ENCODE assay signal across 22 cellular contexts in the genomic region with DNA sequence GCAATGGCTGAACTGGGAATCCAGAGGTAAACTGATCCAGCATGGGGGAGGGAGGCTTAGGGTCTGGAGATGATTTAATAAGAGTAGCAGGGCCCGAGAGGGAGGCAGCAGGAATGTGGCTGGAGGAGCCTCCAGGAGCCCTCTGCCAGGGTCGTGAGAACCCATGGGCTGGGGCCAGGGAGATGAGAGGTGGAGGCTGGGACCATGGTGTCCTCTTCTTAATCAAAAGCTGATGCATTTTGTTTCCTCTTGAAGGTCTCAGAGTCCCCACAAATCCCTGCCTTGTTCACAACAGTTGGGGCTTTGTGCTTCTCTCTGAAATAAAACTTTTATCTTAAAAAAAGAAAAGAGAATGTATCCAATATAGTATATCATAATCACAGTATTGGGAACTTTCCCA.
A peak's percentile ranks its signal among the peaks of the same experiment; 100 is the strongest.
DNase-seq lines count a peak whose midpoint lies in the region; ATAC-seq and TF ChIP-seq lines count a peak whose summit lies in the region.
"Had no signal": no experiment of that assay in that cellular context is flagged by ENCODE, and none has a peak within 500 bp of the region (broad histone marks: within the 10 kb centered on the region; RNA-seq: fewer than 3 reads in every experiment).

No MANE protein-coding gene starts in this region.

- peak overlapping the region; percentile 69 for H2AFZ ChIP-seq in ACC112 (ENCODE audit: low read length, unreplicated experiment)

- 55 to 62% (median 59%) methylated on average over 2 of the region's 2 CpGs for WGBS in adrenal gland, 4 donors
- WGBS in right lobe of liver (ENCODE audit: insufficient coverage, low coverage, low lambda C conversion rate, missing lambda C conversion rate), result 76% methylated on average over 2 of the region's 2 CpGs
- WGBS in prostate gland, result 37% methylated on average over 2 of the region's 2 CpGs

- peak overlapping the region; percentile 40; the same call in 1 of the 2 replicates for H3K27ac ChIP-seq in ACC112 (ENCODE audit: low read depth, low read length)
- H3K27ac ChIP-seq in adrenal gland, result peak overlapping the region; percentile 83 to 97 (median 95)
- peak overlapping the region in 2 of 3 donors; percentile 3 to 79 for H3K27ac ChIP-seq in right lobe of liver
- H3K27ac ChIP-seq in prostate gland, result peak overlapping the region; percentile 78 to 84
- H3K27ac ChIP-seq: A549, colonic mucosa, SJSA1 had no signal

- H3K79me2 ChIP-seq in ACC112 (ENCODE audit: control insufficient read depth, insufficient read depth, low read length, unreplicated experiment), result no peaks in the 10 kb centered on the region

- H3K9me3 ChIP-seq in adrenal gland (replicated peaks in 1 of 3), result no peaks in the 10 kb centered on the region
- no peaks in the 10 kb centered on the region for H3K9me3 ChIP-seq in right lobe of liver
- no peaks in the 10 kb centered on the region for H3K9me3 ChIP-seq in prostate gland
- H3K9me3 ChIP-seq: A549, BE2C, colonic mucosa, SJSA1 had no signal

- H3K27me3 ChIP-seq in ACC112 (ENCODE audit: insufficient read depth, low read length) (no peaks in the 10 kb centered on the region), adrenal gland (no peaks in the 10 kb centered on the region), right lobe of liver (no peaks in the 10 kb centered on the region), prostate gland (replicated peaks; ENCODE audit: insufficient read depth) (no peaks in the 10 kb centered on the region)
- H3K27me3 ChIP-seq: BE2C, colonic mucosa, SJSA1 had no signal

- no peak for ATAC-seq in right lobe of liver
- no peak for ATAC-seq in HG03095 (IDR thresholded peaks at IDR 0.05; ENCODE audit: unreplicated experiment)
- no peak for ATAC-seq in HG02938 (IDR thresholded peaks at IDR 0.05; ENCODE audit: unreplicated experiment)
- ATAC-seq: A549; activated CD8-positive, alpha-beta T cell treated with anti-CD3 and anti-CD28 coated beads, Interleukin-2, amount 10 ng/mL, durations not matched to agents 7 days and 5 days had no signal

- no peak for TF ChIP-seq CTCF in adrenal gland (IDR thresholded peaks at IDR 0.05)
- no peak for TF ChIP-seq CTCF in right lobe of liver (IDR thresholded peaks at IDR 0.05)
- no peak for TF ChIP-seq CTCF in prostate gland (IDR thresholded peaks at IDR 0.05)

- no peak for DNase-seq in adrenal gland
- no peak for DNase-seq in right lobe of liver
- DNase-seq in prostate gland (ENCODE audit: low spot score), result no peak
- DNase-seq in activated effector memory CD4-positive, alpha-beta T cell treated with Interleukin-2 at 50 U/mL for 16 hours, result no peak
- DNase-seq in mucosa of gallbladder (ENCODE audit: low spot score), result no peak
- DNase-seq: activated CD4-positive, alpha-beta T cell treated with anti-CD3 and anti-CD28 coated beads for 1 hour; activated CD8-positive, alpha-beta T cell treated with anti-CD3 and anti-CD28 coated beads, Interleukin-2, amount 10 ng/mL, durations not matched to agents 7 days and 5 days; activated gamma-delta T cell; BE2C; colonic mucosa; COR-L47; DMS79 treated with DMSO at 0.1 percent for 48 hours; GOT3; KG1; NCI-H524 treated with DMSO at 0.1 percent for 48 hours; occipital lobe; stimulated activated CD4-positive, alpha-beta T cell treated with anti-CD3 and anti-CD28 coated beads, Interleukin-15, amount 100 ng/mL, for 24 hours had no signal

- intact Hi-C loops in adrenal gland (cut with DNase I) (loop anchor here (5.0 to 10.0 kb wide), 2 partner anchors 51 to 214 kb away; no protein-coding TSS in a partner anchor), right lobe of liver (cut with DNase I) (no loop called here), prostate gland (cut with DNase I) (loop anchor here (10.0 kb wide), 1 partner anchor 124 kb away; a partner anchor contains a TSS)

- H3K4me3 ChIP-seq in ACC112 (ENCODE audit: low read depth, low read length) (no peak overlapping the region), adrenal gland (no peak overlapping the region), right lobe of liver (no peak overlapping the region), prostate gland (no peak overlapping the region)
- H3K4me3 ChIP-seq: A549, colonic mucosa, SJSA1 had no signal

- TF ChIP-seq POLR2A in adrenal gland (IDR thresholded peaks at IDR 0.05), result no peak
- no peak for TF ChIP-seq POLR2A in right lobe of liver (IDR thresholded peaks at IDR 0.05)
- TF ChIP-seq POLR2A in prostate gland (IDR thresholded peaks at IDR 0.05), result no peak

- H3K4me1 ChIP-seq in ACC112 (ENCODE audit: control insufficient read depth, insufficient read depth, low read length, unreplicated experiment), result peaks cover 35% of the 10 kb centered on the region
- peaks cover 30 to 37% of the 10 kb centered on the region in 2 donors for H3K4me1 ChIP-seq in adrenal gland (replicated peaks in 1 of 2)
- peaks cover 0 to 46% (median 15%) of the 10 kb centered on the region in 4 donors for H3K4me1 ChIP-seq in right lobe of liver
- no peaks in the 10 kb centered on the region for H3K4me1 ChIP-seq in prostate gland (replicated peaks)
- H3K4me1 ChIP-seq: BE2C, colonic mucosa had no signal

- H3K36me3 ChIP-seq in ACC112 (ENCODE audit: insufficient read depth, low read length) (no peaks in the 10 kb centered on the region), adrenal gland (replicated peaks in 1 of 2) (no peaks in the 10 kb centered on the region), right lobe of liver (no peaks in the 10 kb centered on the region), prostate gland (no peaks in the 10 kb centered on the region)
- H3K36me3 ChIP-seq: BE2C, colonic mucosa, SJSA1 had no signal

Comparison
In these comparisons a context has a peak if more than half of its experiments do, and no peak if none do; other contexts are left out.
1. H3K27ac ChIP-seq: peak in every context shown above with its lines; median percentile 95 in adrenal gland; 81 in prostate gland; 41 in right lobe of liver; 40 in ACC112.
2. intact Hi-C loops: an anchor here in adrenal gland (5.0 to 10.0 kb wide) and prostate gland (10.0 kb wide); none called in right lobe of liver.